In genomic region chr6:56900784-56901183, GRCh38 we compare ENCODE assay signal across 32 cellular contexts. TPM values are rescaled to one million over a fixed set of nuclear protein-coding genes. Genes with fewer than 3 reads are reported as not detected.
"Had no signal": no experiment of that assay in that cellular context is flagged by ENCODE, and none has a peak within 500 bp of the region (broad histone marks: within the 10 kb centered on the region; RNA-seq: fewer than 3 reads in every experiment).

No MANE protein-coding gene starts in this region.

- H3K27ac Mint-ChIP-seq: activated CD4-positive, alpha-beta memory T cell treated with anti-CD3 and anti-CD28 coated beads, Interleukin-2, amount 10 ng/mL, durations not matched to agents 7 days and 5 days; activated CD4-positive, alpha-beta T cell treated with anti-CD3 and anti-CD28 coated beads, Interleukin-2, amount 10 ng/mL, durations not matched to agents 7 days and 5 days; activated naive CD8-positive, alpha-beta T cell; activated T-helper 17 cell treated with anti-CD3 and anti-CD28 coated beads, Interleukin-2, amount 50 U/mL, for 72 hours; dendritic cell treated with granulocyte-macrophage colony-stimulating factor and Interleukin-4, amounts not matched to agents 40 ng/mL and 50 ng/mL, for 4 days; endodermal cell; T-cell; T-helper 1 cell treated with Interleukin-12 subunit alpha and Interleukin-12 subunit beta and Interleukin-4 antibody, amounts not matched to agents 30 μg/mL and 1 μg/mL, for 36 hours; T-helper 2 cell treated with Interferon-gamma antibody and Interleukin-4, amounts not matched to agents 5 μg/mL and 100 μg/mL, for 36 hours had no signal

- H3K4me3 Mint-ChIP-seq: activated CD4-positive, alpha-beta memory T cell treated with anti-CD3 and anti-CD28 coated beads, Interleukin-2, amount 10 ng/mL, durations not matched to agents 7 days and 5 days; activated CD4-positive, alpha-beta T cell treated with anti-CD3 and anti-CD28 coated beads, Interleukin-2, amount 10 ng/mL, durations not matched to agents 7 days and 5 days; activated naive CD8-positive, alpha-beta T cell; activated T-cell treated with anti-CD3 and anti-CD28 coated beads, Interleukin-2, amount 50 U/mL, for 4 hours; activated T-helper 17 cell treated with anti-CD3 and anti-CD28 coated beads, Interleukin-2, amount 50 U/mL, for 72 hours; central memory CD8-positive, alpha-beta T cell; dendritic cell treated with granulocyte-macrophage colony-stimulating factor and Interleukin-4, amounts not matched to agents 40 ng/mL and 50 ng/mL, for 4 days; endodermal cell; T-cell; T-helper 1 cell treated with Interleukin-12 subunit alpha and Interleukin-12 subunit beta and Interleukin-4 antibody, amounts not matched to agents 30 μg/mL and 1 μg/mL, for 36 hours; T-helper 2 cell treated with Interferon-gamma antibody and Interleukin-4, amounts not matched to agents 5 μg/mL and 100 μg/mL, for 36 hours had no signal

- H3K27ac ChIP-seq: brain microvascular endothelial cell, coronary artery, dorsolateral prefrontal cortex, foreskin keratinocyte, gastrocnemius medialis had no signal

- H3K27me3 ChIP-seq: brain microvascular endothelial cell, dorsolateral prefrontal cortex, foreskin keratinocyte, gastrocnemius medialis had no signal

- H3K36me3 ChIP-seq: brain microvascular endothelial cell, gastrocnemius medialis had no signal

- DNase-seq: activated CD4-positive, alpha-beta memory T cell treated with anti-CD3 and anti-CD28 coated beads, Interleukin-2, amount 10 ng/mL, durations not matched to agents 7 days and 5 days; activated CD4-positive, alpha-beta T cell treated with anti-CD3 and anti-CD28 coated beads for 1 hour; activated CD4-positive, alpha-beta T cell treated with anti-CD3 and anti-CD28 coated beads for 4 hours; activated CD4-positive, alpha-beta T cell treated with anti-CD3 and anti-CD28 coated beads, Interleukin-2, amount 10 ng/mL, durations not matched to agents 7 days and 5 days; activated CD4-positive, alpha-beta T cell treated with anti-CD3 and anti-CD28 coated beads, Interleukin-2, amount 50 U/mL, for 4 hours; activated CD8-positive, alpha-beta memory T cell treated with anti-CD3 and anti-CD28 coated beads, Interleukin-2, amount 50 U/mL, for 48 hours; activated effector memory CD4-positive, alpha-beta T cell treated with Interleukin-2 at 50 U/mL for 16 hours; activated gamma-delta T cell treated with Interleukin-2 at 50 U/mL for 16 hours; activated naive CD4-positive, alpha-beta T cell treated with anti-CD3 and anti-CD28 coated beads, Interleukin-2, amount 50 U/mL, for 16 hours; activated naive CD4-positive, alpha-beta T cell treated with Interleukin-2 at 50 U/mL for 16 hours; activated T-cell treated with anti-CD3 and anti-CD28 coated beads for 4 hours; activated T-cell treated with anti-CD3 and anti-CD28 coated beads, Interleukin-2, amount 50 U/mL, for 4 hours; amniotic stem cell; anterior cingulate cortex; brain microvascular endothelial cell; dorsolateral prefrontal cortex; effector memory CD4-positive, alpha-beta T cell; endodermal cell; foreskin keratinocyte; gastrocnemius medialis; glutamatergic neuron; SW 1271; T-cell; T1000 had no signal

- H3K9me3 Mint-ChIP-seq: activated CD4-positive, alpha-beta memory T cell treated with anti-CD3 and anti-CD28 coated beads, Interleukin-2, amount 10 ng/mL, durations not matched to agents 7 days and 5 days; activated CD4-positive, alpha-beta T cell treated with anti-CD3 and anti-CD28 coated beads, Interleukin-2, amount 10 ng/mL, durations not matched to agents 7 days and 5 days; activated T-cell treated with anti-CD3 and anti-CD28 coated beads, Interleukin-2, amount 50 U/mL, for 4 hours; activated T-helper 17 cell treated with anti-CD3 and anti-CD28 coated beads, Interleukin-2, amount 50 U/mL, for 72 hours; central memory CD8-positive, alpha-beta T cell; dendritic cell treated with granulocyte-macrophage colony-stimulating factor and Interleukin-4, amounts not matched to agents 40 ng/mL and 50 ng/mL, for 4 days; T-cell; T-helper 1 cell treated with Interleukin-12 subunit alpha and Interleukin-12 subunit beta and Interleukin-4 antibody, amounts not matched to agents 30 μg/mL and 1 μg/mL, for 36 hours; T-helper 2 cell treated with Interferon-gamma antibody and Interleukin-4, amounts not matched to agents 5 μg/mL and 100 μg/mL, for 36 hours had no signal

- H3K4me1 Mint-ChIP-seq: activated CD4-positive, alpha-beta memory T cell treated with anti-CD3 and anti-CD28 coated beads, Interleukin-2, amount 10 ng/mL, durations not matched to agents 7 days and 5 days; activated CD4-positive, alpha-beta T cell treated with anti-CD3 and anti-CD28 coated beads, Interleukin-2, amount 10 ng/mL, durations not matched to agents 7 days and 5 days; activated T-helper 17 cell treated with anti-CD3 and anti-CD28 coated beads, Interleukin-2, amount 50 U/mL, for 72 hours; central memory CD8-positive, alpha-beta T cell had no signal

- H3K36me3 Mint-ChIP-seq: activated naive CD8-positive, alpha-beta T cell; T-cell had no signal

- H3K4me3 ChIP-seq: coronary artery, dorsolateral prefrontal cortex, gastrocnemius medialis had no signal

- ATAC-seq: activated T-cell treated with anti-CD3 and anti-CD28 coated beads, Interleukin-2, amount 50 U/mL, for 4 hours; activated T-helper 17 cell treated with anti-CD3 and anti-CD28 coated beads, Interleukin-2, amount 50 U/mL, for 72 hours; esophagus mucosa; foreskin keratinocyte; gastrocnemius medialis; T-cell had no signal

- H3K27me3 Mint-ChIP-seq: dendritic cell treated with granulocyte-macrophage colony-stimulating factor and Interleukin-4, amounts not matched to agents 40 ng/mL and 50 ng/mL, for 4 days had no signal

- H3K9me3 ChIP-seq: gastrocnemius medialis had no signal

RNA-seq across cellular contexts. Expression of gene BEND6, which starts 54.1 kb away (rescaled TPM):
- total RNA-seq: activated CD4-positive, alpha-beta memory T cell treated with anti-CD3 and anti-CD28 coated beads, Interleukin-2, amount 10 ng/mL, durations not matched to agents 7 days and 5 days; activated CD4-positive, alpha-beta T cell treated with anti-CD3 and anti-CD28 coated beads, Interleukin-2, amount 10 ng/mL, durations not matched to agents 7 days and 5 days; T-cell had no signal
